8 cellular contexts compared by ENCODE assay signal in the genomic region with DNA sequence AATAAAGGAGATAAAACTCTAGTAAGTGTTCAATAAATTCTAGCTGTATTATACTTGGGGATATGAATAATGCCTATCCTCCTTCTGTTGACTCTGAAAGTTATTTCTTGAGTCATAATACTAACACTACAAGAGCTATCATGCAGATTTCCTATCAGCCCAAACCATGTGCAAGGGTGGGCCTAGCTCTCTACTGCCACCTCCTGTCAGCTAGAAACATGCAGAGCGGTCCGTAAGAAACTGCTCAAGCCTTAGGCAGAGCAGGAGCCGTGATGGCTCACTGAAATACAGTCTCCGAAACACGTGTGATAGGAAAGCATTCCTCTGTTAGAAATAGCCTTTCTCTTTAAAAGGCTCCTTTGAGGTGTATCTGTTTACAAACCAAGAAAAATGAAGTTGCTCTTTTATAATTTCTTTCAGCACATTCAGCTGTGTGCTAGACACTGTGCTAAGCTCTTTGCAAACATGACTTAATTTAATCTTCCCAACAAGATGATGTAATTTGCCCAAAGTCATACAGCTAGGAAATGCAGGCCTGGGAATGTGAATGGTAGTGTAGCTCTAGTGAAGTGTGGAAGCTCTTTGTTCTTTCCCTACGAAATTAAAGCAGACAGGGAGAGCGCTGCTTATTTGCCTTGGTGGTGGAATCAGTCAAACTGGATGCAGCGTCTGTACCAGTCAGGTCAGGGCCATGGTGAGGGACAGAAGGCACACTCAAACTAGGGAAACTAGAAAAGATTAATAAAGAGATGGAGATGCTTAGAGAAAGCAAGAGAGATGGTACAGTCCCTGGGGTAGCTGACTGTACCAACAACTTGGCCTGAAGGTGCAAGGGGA. TPM values are rescaled to one million over a fixed set of nuclear protein-coding genes. Genes with fewer than 3 reads are reported as not detected.
A peak's percentile ranks its signal among the peaks of the same experiment; 100 is the strongest.
DNase-seq lines count a peak whose midpoint lies in the region; ATAC-seq and TF ChIP-seq lines count a peak whose summit lies in the region.

No MANE protein-coding gene starts in this region.

- H3K36me3 Mint-ChIP-seq in activated CD8-positive, alpha-beta memory T cell treated with anti-CD3 and anti-CD28 coated beads, Interleukin-2, amount 10 ng/mL, durations not matched to agents 7 days and 5 days, result peaks cover 11% of the 10 kb centered on the region
- H3K36me3 Mint-ChIP-seq in naive thymus-derived CD4-positive, alpha-beta T cell, result peaks cover 4 to 33% (median 5%) of the 10 kb centered on the region in 5 donors
- H3K36me3 Mint-ChIP-seq in stimulated activated naive B cell treated with anti-CD40 and anti-IgM and Interleukin-4, amounts not matched to agents 10 μg/mL and 1 μg/mL and 100 μg/mL, for 72 hours, result peaks cover 23 to 36% of the 10 kb centered on the region in 2 donors

- no peaks in the 10 kb centered on the region for H3K27me3 Mint-ChIP-seq in activated CD8-positive, alpha-beta memory T cell treated with anti-CD3 and anti-CD28 coated beads, Interleukin-2, amount 10 ng/mL, durations not matched to agents 7 days and 5 days
- H3K27me3 Mint-ChIP-seq in naive thymus-derived CD4-positive, alpha-beta T cell, result no peaks in the 10 kb centered on the region
- H3K27me3 Mint-ChIP-seq in stimulated activated naive B cell treated with anti-CD40 and anti-IgM and Interleukin-4, amounts not matched to agents 10 μg/mL and 1 μg/mL and 100 μg/mL, for 72 hours, result no peaks in the 10 kb centered on the region

- no peak overlapping the region for H3K4me3 Mint-ChIP-seq in activated CD8-positive, alpha-beta memory T cell treated with anti-CD3 and anti-CD28 coated beads, Interleukin-2, amount 10 ng/mL, durations not matched to agents 7 days and 5 days
- no peak overlapping the region for H3K4me3 Mint-ChIP-seq in naive thymus-derived CD4-positive, alpha-beta T cell
- H3K4me3 Mint-ChIP-seq in stimulated activated naive B cell treated with anti-CD40 and anti-IgM and Interleukin-4, amounts not matched to agents 10 μg/mL and 1 μg/mL and 100 μg/mL, for 72 hours, result no peak overlapping the region

- ATAC-seq in GM19025 (IDR thresholded peaks at IDR 0.05; ENCODE audit: low read depth, unreplicated experiment) (peak; percentile 63), HG03442 (IDR thresholded peaks at IDR 0.05; ENCODE audit: unreplicated experiment) (peak; percentile 84)
- peak; percentile 98 for ATAC-seq in activated CD8-positive, alpha-beta memory T cell treated with anti-CD3 and anti-CD28 coated beads, Interleukin-2, amount 10 ng/mL, durations not matched to agents 7 days and 5 days
- peak; percentile 97 for ATAC-seq in naive thymus-derived CD4-positive, alpha-beta T cell
- peak; percentile 98 to 99 for ATAC-seq in stimulated activated naive B cell treated with anti-CD40 and anti-IgM and Interleukin-4, amounts not matched to agents 10 μg/mL and 1 μg/mL and 100 μg/mL, for 72 hours (replicated peaks)

- H3K27me3 ChIP-seq in naive thymus-derived CD4-positive, alpha-beta T cell (ENCODE audit: control insufficient read depth in 2 of 2, insufficient read depth in 2 of 2, low read length in 2 of 2), result no peaks in the 10 kb centered on the region

- no peak overlapping the region for H3K4me3 ChIP-seq in epithelial cell of esophagus (ENCODE audit: low read length)
- no peak overlapping the region for H3K4me3 ChIP-seq in naive thymus-derived CD4-positive, alpha-beta T cell (ENCODE audit: low read length)

- H3K9me3 ChIP-seq in naive thymus-derived CD4-positive, alpha-beta T cell (ENCODE audit: control insufficient read depth in 2 of 3, low read length in 3 of 3), result no peaks in the 10 kb centered on the region

- H3K27ac ChIP-seq in C4-2B, result no peak overlapping the region
- no peak overlapping the region for H3K27ac ChIP-seq in naive thymus-derived CD4-positive, alpha-beta T cell (ENCODE audit: low read depth, low read length)

- TF ChIP-seq CTCF in C4-2B (conservative IDR thresholded peaks at IDR 0.05) (peak; percentile 99), epithelial cell of esophagus (IDR thresholded peaks at IDR 0.05; ENCODE audit: insufficient read depth, low read depth, low read length, missing control alignments) (peak; percentile 100)

- peaks cover 13% of the 10 kb centered on the region for H3K4me1 Mint-ChIP-seq in activated CD8-positive, alpha-beta memory T cell treated with anti-CD3 and anti-CD28 coated beads, Interleukin-2, amount 10 ng/mL, durations not matched to agents 7 days and 5 days
- peaks cover 6 to 43% (median 32%) of the 10 kb centered on the region in 7 donors for H3K4me1 Mint-ChIP-seq in naive thymus-derived CD4-positive, alpha-beta T cell
- peaks cover 23 to 33% of the 10 kb centered on the region in 2 donors for H3K4me1 Mint-ChIP-seq in stimulated activated naive B cell treated with anti-CD40 and anti-IgM and Interleukin-4, amounts not matched to agents 10 μg/mL and 1 μg/mL and 100 μg/mL, for 72 hours

- intact Hi-C loops in naive thymus-derived CD4-positive, alpha-beta T cell (cut with micrococcal nuclease), result loop anchor here (1.0 to 5.0 kb wide), 4 partner anchors 140 to 472 kb away; no protein-coding TSS in a partner anchor

- POLR2A ChIA-PET in naive thymus-derived CD4-positive, alpha-beta T cell (lab: Charles Lee), result interaction anchor here (0.7 to 2.0 kb wide), 3 partner anchors 20 to 70 kb away, joined by 3 to 6 read pairs (median 3); no protein-coding TSS in a partner anchor

- H3K27ac Mint-ChIP-seq in activated CD8-positive, alpha-beta memory T cell treated with anti-CD3 and anti-CD28 coated beads, Interleukin-2, amount 10 ng/mL, durations not matched to agents 7 days and 5 days, result no peak overlapping the region
- peak overlapping the region in 4 of 9 donors; percentile 0 to 47 (median 30) for H3K27ac Mint-ChIP-seq in naive thymus-derived CD4-positive, alpha-beta T cell
- H3K27ac Mint-ChIP-seq in stimulated activated naive B cell treated with anti-CD40 and anti-IgM and Interleukin-4, amounts not matched to agents 10 μg/mL and 1 μg/mL and 100 μg/mL, for 72 hours, result no peak overlapping the region

- CTCF ChIA-PET in activated CD8-positive, alpha-beta memory T cell treated with anti-CD3 and anti-CD28 coated beads, Interleukin-2, amount 10 ng/mL, durations not matched to agents 7 days and 5 days (lab: Charles Lee), result interaction anchor here (0.6 to 4.1 kb wide), 40 partner anchors 9 to 669 kb away, joined by 3 to 26 read pairs (median 4); a partner anchor contains a TSS
- CTCF ChIA-PET in naive thymus-derived CD4-positive, alpha-beta T cell (lab: Charles Lee), result interaction anchor here (0.6 to 3.4 kb wide), 17 partner anchors 8 to 473 kb away, joined by 3 to 40 read pairs (median 3); no protein-coding TSS in a partner anchor

- no peaks in the 10 kb centered on the region for H3K4me1 ChIP-seq in naive thymus-derived CD4-positive, alpha-beta T cell (ENCODE audit: control insufficient read depth in 2 of 2, insufficient read depth in 2 of 2, low read length in 2 of 2)

- DNase-seq in NOMO-1 treated with DMSO at 0.1 percent for 48 hours (lab: John Stamatoyannopoulos, UW; ENCODE audit: unreplicated experiment) (peak; percentile 64), epithelial cell of esophagus (ENCODE audit: low read depth) (peak; percentile 93)
- DNase-seq in activated CD8-positive, alpha-beta memory T cell treated with anti-CD3 and anti-CD28 coated beads, Interleukin-2, amount 10 ng/mL, durations not matched to agents 7 days and 5 days, result peak; percentile 79
- peak in 8 of 9 donors; percentile 15 to 61 (median 49) for DNase-seq in naive thymus-derived CD4-positive, alpha-beta T cell
- DNase-seq in stimulated activated naive B cell treated with anti-CD40 and anti-IgM and Interleukin-4, amounts not matched to agents 10 μg/mL and 1 μg/mL and 100 μg/mL, for 72 hours, result peak; percentile 36

- no peaks in the 10 kb centered on the region for H3K9me3 Mint-ChIP-seq in activated CD8-positive, alpha-beta memory T cell treated with anti-CD3 and anti-CD28 coated beads, Interleukin-2, amount 10 ng/mL, durations not matched to agents 7 days and 5 days (ENCODE audit: low read depth)
- H3K9me3 Mint-ChIP-seq in naive thymus-derived CD4-positive, alpha-beta T cell, result no peaks in the 10 kb centered on the region
- no peaks in the 10 kb centered on the region for H3K9me3 Mint-ChIP-seq in stimulated activated naive B cell treated with anti-CD40 and anti-IgM and Interleukin-4, amounts not matched to agents 10 μg/mL and 1 μg/mL and 100 μg/mL, for 72 hours

- H3K36me3 ChIP-seq in naive thymus-derived CD4-positive, alpha-beta T cell (ENCODE audit: control insufficient read depth in 2 of 3, insufficient read depth in 3 of 3, low read length in 3 of 3), result peaks cover 0 to 5% (median 0%) of the 10 kb centered on the region in 3 experiments

RNA-seq across cellular contexts. Expression of a gene that starts 43.1 kb away (rescaled TPM):
- total RNA-seq in activated CD8-positive, alpha-beta memory T cell treated with anti-CD3 and anti-CD28 coated beads, Interleukin-2, amount 10 ng/mL, durations not matched to agents 7 days and 5 days, result 10 to 100 TPM; 17.0 to 22.1 TPM
- 10 to 100 TPM; 15.8 to 31.8 (median 20.3) TPM for total RNA-seq in naive thymus-derived CD4-positive, alpha-beta T cell
- 10 to 100 TPM; 89.1 to 93.3 TPM for polyA plus RNA-seq in naive thymus-derived CD4-positive, alpha-beta T cell

Comparison
In these comparisons a context has a peak if more than half of its experiments do, and no peak if none do; other contexts are left out.
1. DNase-seq: peak in every context shown above with its lines; median percentile 93 in epithelial cell of esophagus; 79 in activated CD8-positive, alpha-beta memory T cell treated with anti-CD3 and anti-CD28 coated beads, Interleukin-2, amount 10 ng/mL, durations not matched to agents 7 days and 5 days; 64 in NOMO-1 treated with DMSO at 0.1 percent for 48 hours; 49 in naive thymus-derived CD4-positive, alpha-beta T cell; 36 in stimulated activated naive B cell treated with anti-CD40 and anti-IgM and Interleukin-4, amounts not matched to agents 10 μg/mL and 1 μg/mL and 100 μg/mL, for 72 hours.